Comparison of ENCODE assay signal across 18 cellular contexts in genomic region chr1:20032425-20032824, GRCh38. TPM values are rescaled to one million over a fixed set of nuclear protein-coding genes. Genes with fewer than 3 reads are reported as not detected.
DNase-seq lines count a peak whose midpoint lies in the region; ATAC-seq, FAIRE-seq and TF ChIP-seq lines count a peak whose summit lies in the region.
"Had no signal": no experiment of that assay in that cellular context is flagged by ENCODE, and none has a peak within 500 bp of the region (broad histone marks: within the 10 kb centered on the region; RNA-seq: fewer than 3 reads in every experiment).

No MANE protein-coding gene starts in this region.

- H2AFZ ChIP-seq in mammary epithelial cell (ENCODE audit: low read depth, low read length), result no peak overlapping the region
- no peak overlapping the region for H2AFZ ChIP-seq in HepG2 (ENCODE audit: low read length)
- H2AFZ ChIP-seq: GM23338 had no signal

- in situ Hi-C loops in mammary epithelial cell (cut with MboI; ENCODE audit: low sequenced_read_pairs in 2 of 2), result loop anchor here in 1 of 2 donors (10.0 kb wide), 1 partner anchor 62 kb away; no protein-coding TSS in a partner anchor
- in situ Hi-C loops in HepG2 (cut with HindIII; ENCODE audit: extremely low pct_ligation_motif_present, low pct_unique_long_range_greater_than_20kb), result no loop called here

- intact Hi-C loops in mammary epithelial cell (cut with micrococcal nuclease), result no loop called here
- intact Hi-C loops in breast epithelium (cut with DNase I; ENCODE audit: low total_unique reads), result no loop called here
- intact Hi-C loops in right cardiac atrium (cut with DNase I), result no loop called here
- intact Hi-C loops in cardiac septum (cut with DNase I), result no loop called here
- intact Hi-C loops in mucosa of descending colon (cut with DNase I, micrococcal nuclease), result no loop called here
- intact Hi-C loops in HepG2 (cut with micrococcal nuclease; ENCODE audit: unreplicated experiment), result no loop called here
- intact Hi-C loops in tibial artery (cut with DNase I; ENCODE audit: low total_unique reads), result no loop called here

- H3K79me2 ChIP-seq in mammary epithelial cell (ENCODE audit: insufficient read depth, low read length) (no peaks in the 10 kb centered on the region), HepG2 (ENCODE audit: insufficient read depth, low read length) (no peaks in the 10 kb centered on the region)

- CTCF ChIA-PET in mammary epithelial cell (lab: Charles Lee; ENCODE audit: low non-redundant PET), result no interaction called here
- CTCF ChIA-PET in HepG2 (lab: Yijun Ruan, JAX; ENCODE audit: low intra/inter-chr PET ratio, low total read pairs), result no interaction called here

- TF ChIP-seq EP300 in HepG2 (IDR thresholded peaks at IDR 0.05; ENCODE audit: low read depth in 2 of 2, low read length in 2 of 2) (no peak), HepG2 (CRISPR knock-in tag; IDR thresholded peaks at IDR 0.05; ENCODE audit: borderline replicate concordance) (no peak)

- 100% methylated on average over 1 of the region's 1 CpG for whole genome bisulfite sequencing in mammary epithelial cell (ENCODE audit: low coverage, missing lambda C conversion rate)
- whole genome bisulfite sequencing in right cardiac atrium, result 97% methylated on average over 1 of the region's 1 CpG
- 50% methylated on average over 1 of the region's 1 CpG for WGBS in HepG2 (ENCODE audit: low lambda C conversion rate)

- H3K9me3 ChIP-seq in mammary epithelial cell (replicated peaks; ENCODE audit: insufficient read depth, low read length) (no peaks in the 10 kb centered on the region), breast epithelium (peaks cover 0 to 18% of the 10 kb centered on the region in 2 donors), right cardiac atrium (ENCODE audit: control insufficient read depth, low read length) (peaks cover 2% of the 10 kb centered on the region), mucosa of descending colon (peaks cover 4% of the 10 kb centered on the region), HepG2 (ENCODE audit: low read length) (no peaks in the 10 kb centered on the region), tibial artery (peaks cover 0 to 5% (median 2%) of the 10 kb centered on the region in 3 donors)

- TF ChIP-seq POLR2A in breast epithelium (IDR thresholded peaks at IDR 0.05) (no peak), HepG2 (IDR thresholded peaks at IDR 0.05; ENCODE audit: insufficient read depth in 1 of 2, low read depth in 2 of 2, low read length in 2 of 2) (no peak)

- H3K9ac ChIP-seq in mammary epithelial cell (ENCODE audit: insufficient read depth, low read length) (no peak overlapping the region), HepG2 (ENCODE audit: insufficient read depth, low read depth, low read length) (no peak overlapping the region)

- no peaks in the 10 kb centered on the region for H3K36me3 ChIP-seq in mammary epithelial cell (ENCODE audit: insufficient read depth, low read length)
- no peaks in the 10 kb centered on the region for H3K36me3 ChIP-seq in breast epithelium
- H3K36me3 ChIP-seq in mucosa of descending colon (ENCODE audit: low read depth), result no peaks in the 10 kb centered on the region
- H3K36me3 ChIP-seq in HepG2 (replicated peaks in 1 of 2; ENCODE audit: control insufficient read depth in 1 of 2, insufficient read depth in 2 of 2, low read length in 2 of 2), result no peaks in the 10 kb centered on the region
- H3K36me3 ChIP-seq in tibial artery, result no peaks in the 10 kb centered on the region

- no peak overlapping the region for H3K27ac ChIP-seq in mammary epithelial cell (ENCODE audit: insufficient read depth, low read depth, low read length)
- no peak overlapping the region for H3K27ac ChIP-seq in breast epithelium
- peak overlapping the region; percentile 75 for H3K27ac ChIP-seq in right cardiac atrium (ENCODE audit: low read length)
- H3K27ac ChIP-seq in HepG2 (ENCODE audit: extremely low read length, insufficient read depth, low read length), result no peak overlapping the region
- no peak overlapping the region for H3K27ac ChIP-seq in tibial artery
- H3K27ac ChIP-seq: 22Rv1 had no signal

- POLR2A ChIA-PET in HepG2 (lab: Yijun Ruan, JAX), result no interaction called here

- peak; percentile 32 for DNase-seq in mammary epithelial cell
- no peak for DNase-seq in breast epithelium (ENCODE audit: low spot score in 2 of 2)
- no peak for DNase-seq in right cardiac atrium
- no peak for DNase-seq in cardiac septum (ENCODE audit: low spot score)
- peak in 1 of 3 donors; percentile 10 for DNase-seq in mucosa of descending colon
- no peak for DNase-seq in HepG2 (ENCODE audit: low spot score)
- no peak for DNase-seq in tibial artery
- DNase-seq: Caco-2; CD8-positive, alpha-beta memory T cell; DND-41; GDM1; H7 had no signal

- peaks cover 25% of the 10 kb centered on the region for H3K4me1 ChIP-seq in mammary epithelial cell (ENCODE audit: insufficient read depth, low read length)
- no peaks in the 10 kb centered on the region for H3K4me1 ChIP-seq in breast epithelium
- peaks cover 5% of the 10 kb centered on the region for H3K4me1 ChIP-seq in right cardiac atrium (ENCODE audit: control insufficient read depth, insufficient read depth, low read length)
- no peaks in the 10 kb centered on the region for H3K4me1 ChIP-seq in mucosa of descending colon (ENCODE audit: low read depth)
- no peaks in the 10 kb centered on the region for H3K4me1 ChIP-seq in HepG2 (ENCODE audit: insufficient read depth, low read length)
- no peaks in the 10 kb centered on the region for H3K4me1 ChIP-seq in tibial artery
- H3K4me1 ChIP-seq: Caco-2 had no signal

- no peak for TF ChIP-seq CTCF in mammary epithelial cell (conservative IDR thresholded peaks at IDR 0.05 in 1 of 2, IDR thresholded peaks at IDR 0.05 in 1 of 2; ENCODE audit: extremely low read depth in 1 of 2, insufficient read depth in 1 of 2, low read depth in 1 of 2, low read length in 2 of 2)
- TF ChIP-seq CTCF in breast epithelium (IDR thresholded peaks at IDR 0.05), result no peak
- no peak for TF ChIP-seq CTCF in mucosa of descending colon (IDR thresholded peaks at IDR 0.05)
- TF ChIP-seq CTCF in HepG2 (CRISPR knock-in tag; IDR thresholded peaks at IDR 0.05), result no peak
- TF ChIP-seq CTCF in tibial artery (IDR thresholded peaks at IDR 0.05), result no peak

- H4K20me1 ChIP-seq in mammary epithelial cell (ENCODE audit: insufficient read depth, low read length) (no peaks in the 10 kb centered on the region), HepG2 (ENCODE audit: insufficient read depth, low read length) (no peaks in the 10 kb centered on the region)

- H3K4me2 ChIP-seq in mammary epithelial cell (ENCODE audit: insufficient read depth, low read depth, low read length), result no peak overlapping the region
- H3K4me2 ChIP-seq in HepG2 (ENCODE audit: low read depth, low read length), result no peak overlapping the region
- H3K4me2 ChIP-seq: GM23338 had no signal

- no peak overlapping the region for H3K4me3 ChIP-seq in mammary epithelial cell (replicated peaks in 1 of 3; ENCODE audit: insufficient read depth in 1 of 3, low read depth in 2 of 3, low read length in 3 of 3)
- H3K4me3 ChIP-seq in breast epithelium, result no peak overlapping the region
- H3K4me3 ChIP-seq in right cardiac atrium (ENCODE audit: low read length), result peak overlapping the region; percentile 94
- no peak overlapping the region for H3K4me3 ChIP-seq in mucosa of descending colon
- H3K4me3 ChIP-seq in HepG2 (replicated peaks in 1 of 3; ENCODE audit: insufficient read depth in 1 of 3, low read depth in 2 of 3, low read length in 3 of 3), result no peak overlapping the region
- H3K4me3 ChIP-seq in tibial artery, result no peak overlapping the region
- H3K4me3 ChIP-seq: GM23338 had no signal

- dilution Hi-C loops in mammary epithelial cell (cut with HindIII; ENCODE audit: low sequenced_read_pairs), result no loop called here

- BruUV-seq in mammary epithelial cell (replicated peaks; lab: Mats Ljungman, UMichigan) (no TSS peak), HepG2 (replicated peaks; lab: Mats Ljungman, UMichigan) (no TSS peak)

- no peak for TF ChIP-seq RAD21 in HepG2 (CRISPR knock-in tag; IDR thresholded peaks at IDR 0.05)

- FAIRE-seq in HepG2 (lab: Jason Lieb, UNC), result no peak
- FAIRE-seq: GM12892 had no signal

- ATAC-seq in right cardiac atrium (no peak), mucosa of descending colon (peak; percentile 81), HepG2 (no peak)
- ATAC-seq: GM23338 had no signal

- H3K27me3 ChIP-seq in mammary epithelial cell (ENCODE audit: insufficient read depth, low read length) (no peaks in the 10 kb centered on the region), breast epithelium (no peaks in the 10 kb centered on the region), right cardiac atrium (ENCODE audit: control insufficient read depth, insufficient read depth) (no peaks in the 10 kb centered on the region), HepG2 (ENCODE audit: control insufficient read depth in 1 of 2, insufficient read depth in 2 of 2, low read length in 2 of 2) (peaks cover 0 to 33% of the 10 kb centered on the region in 2 experiments; a peak in 4 of 5 replicates), tibial artery (peaks cover 0 to 28% of the 10 kb centered on the region in 2 donors)

RNA-seq across cellular contexts. Expression of gene PLA2G5, which starts 37.6 kb away (rescaled TPM):
- not detected for total RNA-seq in mammary epithelial cell
- 0.07 TPM for polyA plus RNA-seq in mammary epithelial cell
- not detected for polyA minus RNA-seq in mammary epithelial cell
- 1 to 10 TPM in 2 of 3 donors, under 1 TPM in 1; 0.88 to 9.4 (median 1.3) TPM for total RNA-seq in breast epithelium
- total RNA-seq in right cardiac atrium, result 100 to 1,000 TPM in 2 of 4 donors, 10 to 100 TPM in 2; 91.6 to 122 (median 101) TPM
- polyA plus RNA-seq in right cardiac atrium, result 165 TPM
- 36.4 TPM for total RNA-seq in cardiac septum
- 10 to 100 TPM in 1 of 3 donors, under 1 TPM in 2; 0.78 to 16.2 (median 0.94) TPM for total RNA-seq in mucosa of descending colon
- not detected in 2 replicates for total RNA-seq in HepG2 (2016; rRNA removed; fragmentation: Illumina TruSeq; extraction: Trizol)
- total RNA-seq in HepG2 (2016; cell fraction: cytosol; rRNA removed; fragmentation: Illumina TruSeq; extraction: Trizol; ENCODE audit: low read depth), result not detected in 2 replicates
- total RNA-seq in HepG2 (2016; cell fraction: insoluble cytoplasmic fraction; rRNA removed; fragmentation: Illumina TruSeq; extraction: Trizol), result not detected in 2 replicates
- not detected in 2 replicates for total RNA-seq in HepG2 (2016; cell fraction: membrane; rRNA removed; fragmentation: Illumina TruSeq; extraction: Trizol)
- not detected in 2 replicates for total RNA-seq in HepG2 (2016; cell fraction: nucleus; rRNA removed; fragmentation: Illumina TruSeq; extraction: Trizol)
- polyA plus RNA-seq in HepG2 (2011; rRNA removed), result not detected in 2 replicates
- 0.06 TPM in 1 of 2 replicates, not detected in the other for polyA plus RNA-seq in HepG2 (2011; cell fraction: cytosol; rRNA removed)
- polyA plus RNA-seq in HepG2 (2011; cell fraction: nucleus; rRNA removed), result not detected in 2 replicates
- not detected in 2 replicates for polyA plus RNA-seq in HepG2 (2012)
- not detected in 2 replicates for polyA plus RNA-seq in HepG2 (2016; cell fraction: cytosol; fragmentation: Illumina TruSeq; extraction: Trizol; ENCODE audit: low read depth)
- polyA plus RNA-seq in HepG2 (2016; cell fraction: insoluble cytoplasmic fraction; fragmentation: Illumina TruSeq; extraction: Trizol; ENCODE audit: low read depth), result not detected in 2 replicates
- not detected in 2 replicates for polyA plus RNA-seq in HepG2 (2016; cell fraction: membrane; fragmentation: Illumina TruSeq; extraction: Trizol; ENCODE audit: low read depth)
- polyA plus RNA-seq in HepG2 (2016; cell fraction: nucleus; fragmentation: Illumina TruSeq; extraction: Trizol; ENCODE audit: insufficient read depth, low read depth), result not detected in 2 replicates
- not detected in 2 replicates for polyA minus RNA-seq in HepG2 (2011; rRNA and poly(A)+ RNA removed; ENCODE audit: low replicate concordance)
- polyA minus RNA-seq in HepG2 (2011; cell fraction: cytosol; rRNA and poly(A)+ RNA removed), result not detected in 2 replicates
- polyA minus RNA-seq in HepG2 (2011; cell fraction: nucleus; rRNA and poly(A)+ RNA removed), result not detected in 2 replicates
- total RNA-seq: A673; Caco-2; CD8-positive, alpha-beta memory T cell; GM23338; HT1080 had no signal
- polyA plus RNA-seq: BJ; CD8-positive, alpha-beta memory T cell; GM23338 had no signal

RNA-seq across cellular contexts. Expression of gene PLA2G2A, which starts 53.0 kb away (rescaled TPM):
- total RNA-seq in mammary epithelial cell (not detected), breast epithelium (100 to 1,000 TPM in 1 of 3 donors, 10 to 100 TPM in 2; 71.4 to 342 (median 91.9) TPM), right cardiac atrium (100 to 1,000 TPM; 134 to 996 (median 625) TPM), cardiac septum (59.6 TPM), mucosa of descending colon (1,000 to 10,000 TPM in 1 of 3 donors, 100 to 1,000 TPM in 1, 10 to 100 TPM in 1; 34.8 to 2,765 (median 275) TPM), HepG2 (2016; rRNA removed; fragmentation: Illumina TruSeq; extraction: Trizol) (0.35 and 0.77 TPM in 2 replicates)
- polyA plus RNA-seq in mammary epithelial cell (0.10 TPM), right cardiac atrium (1,085 TPM), HepG2 (2011; rRNA removed) (15.2 and 30.3 TPM in 2 replicates)
- polyA minus RNA-seq in mammary epithelial cell, result not detected
- 0.62 and 0.81 TPM in 2 replicates for total RNA-seq in HepG2 (2016; cell fraction: cytosol; rRNA removed; fragmentation: Illumina TruSeq; extraction: Trizol; ENCODE audit: low read depth)
- total RNA-seq in HepG2 (2016; cell fraction: insoluble cytoplasmic fraction; rRNA removed; fragmentation: Illumina TruSeq; extraction: Trizol), result 0.50 and 0.54 TPM in 2 replicates
- 0.62 TPM in 2 replicates for total RNA-seq in HepG2 (2016; cell fraction: membrane; rRNA removed; fragmentation: Illumina TruSeq; extraction: Trizol)
- total RNA-seq in HepG2 (2016; cell fraction: nucleus; rRNA removed; fragmentation: Illumina TruSeq; extraction: Trizol), result 0.87 and 1.2 TPM in 2 replicates
- polyA plus RNA-seq in HepG2 (2011; cell fraction: cytosol; rRNA removed), result 29.8 and 39.3 TPM in 2 replicates
- 6.5 and 8.5 TPM in 2 replicates for polyA plus RNA-seq in HepG2 (2011; cell fraction: nucleus; rRNA removed)
- polyA plus RNA-seq in HepG2 (2012), result 1.8 and 14.7 TPM in 2 replicates
- polyA plus RNA-seq in HepG2 (2016; cell fraction: cytosol; fragmentation: Illumina TruSeq; extraction: Trizol; ENCODE audit: low read depth), result 2.7 and 4.0 TPM in 2 replicates
- polyA plus RNA-seq in HepG2 (2016; cell fraction: insoluble cytoplasmic fraction; fragmentation: Illumina TruSeq; extraction: Trizol; ENCODE audit: low read depth), result 3.4 and 6.1 TPM in 2 replicates
- polyA plus RNA-seq in HepG2 (2016; cell fraction: membrane; fragmentation: Illumina TruSeq; extraction: Trizol; ENCODE audit: low read depth), result 3.0 and 3.6 TPM in 2 replicates
- 8.8 and 12.2 TPM in 2 replicates for polyA plus RNA-seq in HepG2 (2016; cell fraction: nucleus; fragmentation: Illumina TruSeq; extraction: Trizol; ENCODE audit: insufficient read depth, low read depth)
- 15.0 TPM in 1 of 2 replicates, not detected in the other for polyA minus RNA-seq in HepG2 (2011; rRNA and poly(A)+ RNA removed; ENCODE audit: low replicate concordance)
- polyA minus RNA-seq in HepG2 (2011; cell fraction: cytosol; rRNA and poly(A)+ RNA removed), result 11.4 and 11.5 TPM in 2 replicates
- 3.3 and 4.6 TPM in 2 replicates for polyA minus RNA-seq in HepG2 (2011; cell fraction: nucleus; rRNA and poly(A)+ RNA removed)
- total RNA-seq: A673; CD8-positive, alpha-beta memory T cell; GM23338; H7; HT1080 had no signal
- polyA plus RNA-seq: BJ; CD8-positive, alpha-beta memory T cell had no signal

Comparison
In these comparisons a context has a peak if more than half of its experiments do, and no peak if none do; other contexts are left out.
1. RNA of gene PLA2G2A, which starts 53.0 kb away (total RNA-seq): 134 to 996 TPM in right cardiac atrium, 34.8 to 2,765 TPM in mucosa of descending colon, 71.4 to 342 TPM in breast epithelium and 59.6 TPM in cardiac septum (single experiment); 0.35 to 1.2 TPM in HepG2 and not detected in mammary epithelial cell; every median in the first group is over 10 times any median in the second.